In genomic region chr3:63625161-63625560, GRCh38 we compare ENCODE assay signal across 12 cellular contexts. TPM values are rescaled to one million over a fixed set of nuclear protein-coding genes. Genes with fewer than 3 reads are reported as not detected.
DNase-seq lines count a peak whose midpoint lies in the region; ATAC-seq and TF ChIP-seq lines count a peak whose summit lies in the region.
"Had no signal": no experiment of that assay in that cellular context is flagged by ENCODE, and none has a peak within 500 bp of the region (broad histone marks: within the 10 kb centered on the region; RNA-seq: fewer than 3 reads in every experiment).

No MANE protein-coding gene starts in this region.

- H3K36me3 Mint-ChIP-seq in MCF 10A (ENCODE audit: insufficient read depth, unreplicated experiment): no peaks in the 10 kb centered on the region
- no peaks in the 10 kb centered on the region for H3K36me3 Mint-ChIP-seq in CD8-positive, alpha-beta memory T cell

- H3K27ac Mint-ChIP-seq in MCF 10A (ENCODE audit: low read depth, unreplicated experiment): no peak overlapping the region
- H3K27ac Mint-ChIP-seq in CD8-positive, alpha-beta memory T cell: no peak overlapping the region

- H3K9me3 Mint-ChIP-seq in MCF 10A (ENCODE audit: unreplicated experiment): no peaks in the 10 kb centered on the region
- peaks cover 0 to 3% (median 0%) of the 10 kb centered on the region in 5 donors for H3K9me3 Mint-ChIP-seq in CD8-positive, alpha-beta memory T cell

- H3K36me3 ChIP-seq in breast epithelium: no peaks in the 10 kb centered on the region
- H3K36me3 ChIP-seq in thoracic aorta: no peaks in the 10 kb centered on the region
- no peaks in the 10 kb centered on the region for H3K36me3 ChIP-seq in CD8-positive, alpha-beta memory T cell (ENCODE audit: insufficient read depth, low read length)
- no peaks in the 10 kb centered on the region for H3K36me3 ChIP-seq in mucosa of descending colon (ENCODE audit: low read depth)
- H3K36me3 ChIP-seq: HAP-1 had no signal

- CTCF ChIA-PET in MCF 10A (lab: Yijun Ruan, JAX): no interaction called here
- CTCF ChIA-PET in CD8-positive, alpha-beta memory T cell (lab: Charles Lee): no interaction called here

- BruUV-seq in MCF 10A (replicated peaks; lab: Mats Ljungman, UMichigan): no TSS peak

- H3K4me1 ChIP-seq in breast epithelium (no peaks in the 10 kb centered on the region), thoracic aorta (ENCODE audit: control insufficient read depth in 1 of 2, low read depth in 2 of 2) (peaks cover 6% of the 10 kb centered on the region in 2 donors), mucosa of descending colon (ENCODE audit: low read depth) (no peaks in the 10 kb centered on the region)
- H3K4me1 ChIP-seq in CD8-positive, alpha-beta memory T cell (ENCODE audit: insufficient read depth, low read length): no peaks in the 10 kb centered on the region
- H3K4me1 ChIP-seq: HAP-1 had no signal

- no peaks in the 10 kb centered on the region for H3K9me3 ChIP-seq in breast epithelium
- H3K9me3 ChIP-seq in thoracic aorta: no peaks in the 10 kb centered on the region
- no peaks in the 10 kb centered on the region for H3K9me3 ChIP-seq in CD8-positive, alpha-beta memory T cell (ENCODE audit: low read length)
- H3K9me3 ChIP-seq in mucosa of descending colon: no peaks in the 10 kb centered on the region
- H3K9me3 ChIP-seq: HAP-1 had no signal

- peak; percentile 45 for DNase-seq in MCF 10A (ENCODE audit: unreplicated experiment)
- no peak for DNase-seq in breast epithelium (ENCODE audit: low spot score in 2 of 2)
- peak; percentile 22 for DNase-seq in NCI-H774 (lab: John Stamatoyannopoulos, UW)
- peak; percentile 81 for DNase-seq in fibroblast of gingiva (ENCODE audit: low read depth)
- DNase-seq in thoracic aorta (ENCODE audit: low spot score): no peak
- DNase-seq in CD8-positive, alpha-beta memory T cell: no peak
- DNase-seq in mucosa of descending colon: no peak
- DNase-seq: activated CD4-positive, alpha-beta T cell treated with anti-CD3 and anti-CD28 coated beads for 48 hours had no signal

- H3K27ac ChIP-seq in breast epithelium (no peak overlapping the region), thoracic aorta (no peak overlapping the region)
- no peak overlapping the region for H3K27ac ChIP-seq in CD8-positive, alpha-beta memory T cell (ENCODE audit: low read depth, low read length)
- H3K27ac ChIP-seq: C4-2B had no signal

- TF ChIP-seq CTCF in MCF 10A (IDR thresholded peaks at IDR 0.05; ENCODE audit: unreplicated experiment): no peak
- TF ChIP-seq CTCF in breast epithelium (IDR thresholded peaks at IDR 0.05): no peak
- no peak for TF ChIP-seq CTCF in thoracic aorta (IDR thresholded peaks at IDR 0.05)
- no peak for TF ChIP-seq CTCF in mucosa of descending colon (IDR thresholded peaks at IDR 0.05)

- no peak overlapping the region for H3K4me3 Mint-ChIP-seq in MCF 10A (ENCODE audit: unreplicated experiment)
- H3K4me3 Mint-ChIP-seq in CD8-positive, alpha-beta memory T cell: no peak overlapping the region

- intact Hi-C loops in MCF 10A (cut with micrococcal nuclease) (no loop called here), breast epithelium (cut with DNase I; ENCODE audit: low total_unique reads) (no loop called here), mucosa of descending colon (cut with DNase I, micrococcal nuclease) (no loop called here)

- no peaks in the 10 kb centered on the region for H3K4me1 Mint-ChIP-seq in MCF 10A (ENCODE audit: insufficient read depth, unreplicated experiment)
- H3K4me1 Mint-ChIP-seq in CD8-positive, alpha-beta memory T cell: no peaks in the 10 kb centered on the region

- no peaks in the 10 kb centered on the region for H3K27me3 ChIP-seq in breast epithelium
- H3K27me3 ChIP-seq in thoracic aorta (replicated peaks; ENCODE audit: insufficient read depth): no peaks in the 10 kb centered on the region
- no peaks in the 10 kb centered on the region for H3K27me3 ChIP-seq in CD8-positive, alpha-beta memory T cell (ENCODE audit: insufficient read depth, low read length, poor library complexity, severe bottlenecking)

- TF ChIP-seq POLR2A in breast epithelium (IDR thresholded peaks at IDR 0.05): no peak

- POLR2A ChIA-PET in MCF 10A (lab: Yijun Ruan, JAX): no interaction called here
- POLR2A ChIA-PET in CD8-positive, alpha-beta memory T cell (lab: Charles Lee): no interaction called here

- ATAC-seq in thoracic aorta (ENCODE audit: insufficient number of reproducible peaks, low FRiP score, low read depth): peak; percentile 63
- ATAC-seq in HG03175 (IDR thresholded peaks at IDR 0.05; ENCODE audit: unreplicated experiment): no peak
- ATAC-seq in mucosa of descending colon: no peak

- peaks cover 25% of the 10 kb centered on the region for H3K27me3 Mint-ChIP-seq in MCF 10A (ENCODE audit: insufficient read depth, unreplicated experiment)
- no peaks in the 10 kb centered on the region for H3K27me3 Mint-ChIP-seq in CD8-positive, alpha-beta memory T cell

- H3K4me3 ChIP-seq in breast epithelium: no peak overlapping the region
- no peak overlapping the region for H3K4me3 ChIP-seq in thoracic aorta
- H3K4me3 ChIP-seq in CD8-positive, alpha-beta memory T cell (ENCODE audit: low read length): no peak overlapping the region
- no peak overlapping the region for H3K4me3 ChIP-seq in mucosa of descending colon
- H3K4me3 ChIP-seq: HAP-1 had no signal

RNA-seq across cellular contexts. Expression of gene SNTN, which starts 27.3 kb away (rescaled TPM):
- total RNA-seq in MCF 10A (2022) (not detected in 2 replicates), breast epithelium (not detected), thoracic aorta (not detected), mucosa of descending colon (under 1 TPM in 1 of 3 donors, not detected in 2; 0.36 TPM)
- not detected for total RNA-seq in CD8-positive, alpha-beta memory T cell
- polyA plus RNA-seq in CD8-positive, alpha-beta memory T cell: not detected
- total RNA-seq: OCI-LY7 had no signal

Comparison
In these comparisons a context has a peak if more than half of its experiments do, and no peak if none do; other contexts are left out.
1. DNase-seq: peak in MCF 10A (single experiment), NCI-H774 (single experiment) and fibroblast of gingiva (single experiment); none in breast epithelium (0 of 2), thoracic aorta (single experiment), CD8-positive, alpha-beta memory T cell (0 of 5) and mucosa of descending colon (0 of 3).